ENCODE assay signal across 1 cellular context in genomic region chr5:135230326-135230925, GRCh38.
TF ChIP-seq lines count a peak whose summit lies in the region.

No MANE protein-coding gene starts in this region.

TF ChIP-seq in IMR-90, 13 proteins besides CTCF, POLR2A, EP300 and RAD21 (continued from another document):
- TF ChIP-seq ELK1 (IDR thresholded peaks at IDR 0.05; ENCODE audit: borderline replicate concordance, low read depth, low read length) (no peak), NFE2L2 (IDR thresholded peaks at IDR 0.05; ENCODE audit: low read depth, low read length) (peak; percentile 97), RCOR1 (IDR thresholded peaks at IDR 0.05; ENCODE audit: insufficient replicate concordance, low read length) (no peak), CHD1 (IDR thresholded peaks at IDR 0.05; ENCODE audit: low read depth, low read length) (no peak)
